1 cellular context compared by ENCODE assay signal in the genomic region with DNA sequence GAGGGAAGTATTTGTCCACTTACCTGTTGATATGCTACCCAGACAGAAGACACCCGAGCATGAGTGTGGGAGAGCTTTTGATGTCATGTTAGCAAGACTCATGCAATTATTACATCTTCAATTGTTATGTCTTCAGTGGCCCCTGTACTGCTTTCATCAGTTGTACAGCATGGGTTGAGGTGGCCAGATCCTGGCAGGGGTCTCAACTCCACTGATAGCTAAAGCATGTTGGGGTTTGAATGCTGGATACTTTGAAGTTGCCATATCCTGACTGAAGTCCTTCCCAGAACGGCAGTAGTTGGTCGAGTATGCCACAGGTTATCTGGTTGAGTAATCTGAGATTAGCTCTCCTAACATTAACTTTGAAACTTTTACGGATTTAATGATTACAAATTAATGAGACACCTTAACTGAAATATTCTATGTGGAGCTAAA.
TF ChIP-seq lines count a peak whose summit lies in the region.

No MANE protein-coding gene starts in this region.

TF ChIP-seq in HepG2, 621 proteins besides CTCF, POLR2A, EP300 and RAD21 (continued from another document and continues in another):
- TF ChIP-seq ZBTB4 (CRISPR knock-in tag; IDR thresholded peaks at IDR 0.05; ENCODE audit: borderline replicate concordance) (no peak), ZKSCAN8 (CRISPR knock-in tag; IDR thresholded peaks at IDR 0.05; ENCODE audit: borderline replicate concordance) (no peak), ZNF350 (CRISPR knock-in tag; IDR thresholded peaks at IDR 0.05; ENCODE audit: borderline replicate concordance, low read depth) (no peak), ZBTB7A (CRISPR knock-in tag; IDR thresholded peaks at IDR 0.05) (no peak), TFDP2 (CRISPR knock-in tag; IDR thresholded peaks at IDR 0.05) (no peak), LCORL (IDR thresholded peaks at IDR 0.05) (no peak), LCORL (CRISPR knock-in tag; IDR thresholded peaks at IDR 0.05) (no peak), SNAI1 (CRISPR knock-in tag; IDR thresholded peaks at IDR 0.05; ENCODE audit: borderline replicate concordance) (peak; percentile 32; the same call in 1 of the 2 replicates), ZNF709 (CRISPR knock-in tag; IDR thresholded peaks at IDR 0.05) (no peak), REL (CRISPR knock-in tag; conservative IDR thresholded peaks at IDR 0.05) (peak; percentile 62; the same call in 1 of the 2 replicates), KDM4B (CRISPR knock-in tag; IDR thresholded peaks at IDR 0.05) (no peak), PPARG (CRISPR knock-in tag; conservative IDR thresholded peaks at IDR 0.05) (no peak), TERF1 (CRISPR knock-in tag; IDR thresholded peaks at IDR 0.05) (no peak), SRY (CRISPR knock-in tag; IDR thresholded peaks at IDR 0.05) (no peak), ARNT (IDR thresholded peaks at IDR 0.05) (no peak), PAWR (CRISPR knock-in tag; IDR thresholded peaks at IDR 0.05; ENCODE audit: borderline replicate concordance) (no peak), PHF8 (CRISPR knock-in tag; IDR thresholded peaks at IDR 0.05) (peak; percentile 9; the same call in 1 of the 2 replicates), ZMYM4 (CRISPR knock-in tag; IDR thresholded peaks at IDR 0.05) (no peak), DMAP1 (CRISPR knock-in tag; IDR thresholded peaks at IDR 0.05) (no peak), ZFY (CRISPR knock-in tag; IDR thresholded peaks at IDR 0.05) (no peak), ZNF263 (CRISPR knock-in tag; IDR thresholded peaks at IDR 0.05) (no peak), KAT2B (IDR thresholded peaks at IDR 0.05; ENCODE audit: borderline replicate concordance, low read depth, low read length) (no peak), ZNF543 (CRISPR knock-in tag; IDR thresholded peaks at IDR 0.05) (0 out of 2 replicates have a peak, but pooled peaks have one; percentile 31), AHR (CRISPR knock-in tag; IDR thresholded peaks at IDR 0.05) (no peak), MIER2 (CRISPR knock-in tag; IDR thresholded peaks at IDR 0.05) (0 out of 2 replicates have a peak, but pooled peaks have one; percentile 14), MED13 (CRISPR knock-in tag; IDR thresholded peaks at IDR 0.05) (no peak), KDM5A (IDR thresholded peaks at IDR 0.05; ENCODE audit: borderline replicate concordance, low read length) (no peak), ZNF30 (CRISPR knock-in tag; IDR thresholded peaks at IDR 0.05) (no peak), EZH2 (conservative IDR thresholded peaks at IDR 0.05; ENCODE audit: low read depth, low read length) (no peak), ZNF460 (CRISPR knock-in tag; IDR thresholded peaks at IDR 0.05; ENCODE audit: borderline replicate concordance) (no peak), BORCS8-MEF2B (CRISPR knock-in tag; IDR thresholded peaks at IDR 0.05) (no peak), NFAT5 (CRISPR knock-in tag; IDR thresholded peaks at IDR 0.05) (no peak), ZFP82 (CRISPR knock-in tag; IDR thresholded peaks at IDR 0.05; ENCODE audit: borderline replicate concordance) (no peak), ZNF605 (CRISPR knock-in tag; IDR thresholded peaks at IDR 0.05) (no peak), ZNF782 (CRISPR knock-in tag; IDR thresholded peaks at IDR 0.05; ENCODE audit: borderline replicate concordance) (no peak), PLSCR1 (CRISPR knock-in tag; IDR thresholded peaks at IDR 0.05; ENCODE audit: borderline replicate concordance) (no peak), GLI4 (CRISPR knock-in tag; IDR thresholded peaks at IDR 0.05; ENCODE audit: borderline replicate concordance) (no peak), ZNF607 (CRISPR knock-in tag; IDR thresholded peaks at IDR 0.05; ENCODE audit: borderline replicate concordance) (no peak), ZNF619 (CRISPR knock-in tag; IDR thresholded peaks at IDR 0.05) (no peak), ZNF564 (CRISPR knock-in tag; IDR thresholded peaks at IDR 0.05) (no peak), ZNF451 (CRISPR knock-in tag; IDR thresholded peaks at IDR 0.05) (no peak), TFE3 (CRISPR knock-in tag; IDR thresholded peaks at IDR 0.05) (no peak), SRSF1 (optimal IDR thresholded peaks at IDR 0.05; ENCODE audit: low read depth, low read length) (no peak), GATAD1 (CRISPR knock-in tag; IDR thresholded peaks at IDR 0.05) (no peak), ATRX (CRISPR knock-in tag; IDR thresholded peaks at IDR 0.05; ENCODE audit: borderline replicate concordance) (no peak), ZNF337 (CRISPR knock-in tag; IDR thresholded peaks at IDR 0.05; ENCODE audit: borderline replicate concordance, low read depth) (no peak), ZNF549 (CRISPR knock-in tag; IDR thresholded peaks at IDR 0.05) (no peak), ATF3 (CRISPR knock-in tag; IDR thresholded peaks at IDR 0.05) (no peak)
- TF ChIP-seq, protein P1, sequence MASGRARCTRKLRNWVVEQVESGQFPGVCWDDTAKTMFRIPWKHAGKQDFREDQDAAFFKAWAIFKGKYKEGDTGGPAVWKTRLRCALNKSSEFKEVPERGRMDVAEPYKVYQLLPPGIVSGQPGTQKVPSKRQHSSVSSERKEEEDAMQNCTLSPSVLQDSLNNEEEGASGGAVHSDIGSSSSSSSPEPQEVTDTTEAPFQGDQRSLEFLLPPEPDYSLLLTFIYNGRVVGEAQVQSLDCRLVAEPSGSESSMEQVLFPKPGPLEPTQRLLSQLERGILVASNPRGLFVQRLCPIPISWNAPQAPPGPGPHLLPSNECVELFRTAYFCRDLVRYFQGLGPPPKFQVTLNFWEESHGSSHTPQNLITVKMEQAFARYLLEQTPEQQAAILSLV (CRISPR knock-in tag; IDR thresholded peaks at IDR 0.05; ENCODE audit: borderline replicate concordance): no peak
- TF ChIP-seq, protein P2, sequence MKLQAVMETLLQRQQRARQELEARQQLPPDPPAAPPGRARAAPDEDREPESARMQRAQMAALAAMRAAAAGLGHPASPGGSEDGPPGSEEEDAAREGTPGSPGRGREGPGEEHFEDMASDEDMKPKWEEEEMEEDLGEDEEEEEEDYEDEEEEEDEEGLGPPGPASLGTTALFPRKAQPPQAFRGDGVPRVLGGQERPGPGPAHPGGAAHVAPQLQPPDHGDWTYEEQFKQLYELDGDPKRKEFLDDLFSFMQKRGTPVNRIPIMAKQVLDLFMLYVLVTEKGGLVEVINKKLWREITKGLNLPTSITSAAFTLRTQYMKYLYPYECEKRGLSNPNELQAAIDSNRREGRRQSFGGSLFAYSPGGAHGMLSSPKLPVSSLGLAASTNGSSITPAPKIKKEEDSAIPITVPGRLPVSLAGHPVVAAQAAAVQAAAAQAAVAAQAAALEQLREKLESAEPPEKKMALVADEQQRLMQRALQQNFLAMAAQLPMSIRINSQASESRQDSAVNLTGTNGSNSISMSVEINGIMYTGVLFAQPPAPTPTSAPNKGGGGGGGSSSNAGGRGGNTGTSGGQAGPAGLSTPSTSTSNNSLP (IDR thresholded peaks at IDR 0.05; ENCODE audit: low read depth, low read length): no peak
